In genomic region chr12:106282457-106283097, GRCh38 we compare ENCODE assay signal across 7 cellular contexts. TPM values are rescaled to one million over a fixed set of nuclear protein-coding genes. Genes with fewer than 3 reads are reported as not detected.
DNase-seq lines count a peak whose midpoint lies in the region; ATAC-seq and TF ChIP-seq lines count a peak whose summit lies in the region.

No MANE protein-coding gene starts in this region.

- in situ Hi-C loops in SK-MEL-5 (cut with HindIII; ENCODE audit: low pct_unique_long_range_greater_than_20kb, low sequenced_read_pairs): no loop called here

- intact Hi-C loops in left ventricle myocardium inferior (cut with micrococcal nuclease): loop anchor here (5.0 kb wide), 1 partner anchor 55 kb away; no protein-coding TSS in a partner anchor
- intact Hi-C loops in spleen (cut with DNase I; ENCODE audit: low total_unique reads): loop anchor here (2.0 kb wide), 1 partner anchor 56 kb away; no protein-coding TSS in a partner anchor

- TF ChIP-seq POLR2A in spleen (IDR thresholded peaks at IDR 0.05): no peak

- H3K4me3 ChIP-seq in left ventricle myocardium inferior (no peak overlapping the region), spleen (peak overlapping the region in 1 of 8 donors; percentile 31)

- DNase-seq in HPDE6-E6E7 (ENCODE audit: extremely low spot score) (peak; percentile 60), SK-MEL-5 (ENCODE audit: low read depth, low spot score) (peak; percentile 81), left ventricle myocardium inferior (peak; percentile 38), spleen (peak; percentile 81)
- peak in 1 of 2 donors; percentile 44 for DNase-seq in activated naive CD4-positive, alpha-beta T cell treated with anti-CD3 and anti-CD28 coated beads, Interleukin-2, amount 50 U/mL, for 72 hours (ENCODE audit: low spot score in 2 of 2)

- H3K9me3 ChIP-seq in left ventricle myocardium inferior (replicated peaks): peaks cover 7% of the 10 kb centered on the region
- H3K9me3 ChIP-seq in spleen: peaks cover 0 to 15% (median 5%) of the 10 kb centered on the region in 8 donors

- peak; percentile 78 to 81 for ATAC-seq in activated naive CD4-positive, alpha-beta T cell treated with anti-CD3 and anti-CD28 coated beads, Interleukin-2, amount 50 U/mL, for 72 hours
- no peak for ATAC-seq in HG02623 (IDR thresholded peaks at IDR 0.05; ENCODE audit: unreplicated experiment)

- H3K9me3 Mint-ChIP-seq in activated naive CD4-positive, alpha-beta T cell treated with anti-CD3 and anti-CD28 coated beads, Interleukin-2, amount 50 U/mL, for 72 hours: no peaks in the 10 kb centered on the region

- no peaks in the 10 kb centered on the region for H3K27me3 ChIP-seq in left ventricle myocardium inferior (ENCODE audit: low read depth)
- peaks cover 0 to 19% (median 0%) of the 10 kb centered on the region in 7 donors for H3K27me3 ChIP-seq in spleen (replicated peaks in 1 of 7)

- H3K36me3 ChIP-seq in left ventricle myocardium inferior (no peaks in the 10 kb centered on the region), spleen (no peaks in the 10 kb centered on the region)

- no peak overlapping the region for H3K27ac ChIP-seq in left ventricle myocardium inferior (replicated peaks)
- peak overlapping the region in 4 of 8 donors; percentile 34 to 81 (median 70) for H3K27ac ChIP-seq in spleen

- peak; percentile 68 for TF ChIP-seq CTCF in GM12874 (IDR thresholded peaks at IDR 0.05; ENCODE audit: insufficient read depth, low read depth, low read length)
- peak; percentile 78 for TF ChIP-seq CTCF in left ventricle myocardium inferior (IDR thresholded peaks at IDR 0.05; ENCODE audit: borderline replicate concordance)
- peak; percentile 26 to 84 (median 73) for TF ChIP-seq CTCF in spleen (IDR thresholded peaks at IDR 0.05 in 8 of 11, conservative IDR thresholded peaks at IDR 0.05 in 3 of 11)

- peaks cover 0 to 8% of the 10 kb centered on the region in 2 donors for H3K36me3 Mint-ChIP-seq in activated naive CD4-positive, alpha-beta T cell treated with anti-CD3 and anti-CD28 coated beads, Interleukin-2, amount 50 U/mL, for 72 hours

- H3K27ac Mint-ChIP-seq in activated naive CD4-positive, alpha-beta T cell treated with anti-CD3 and anti-CD28 coated beads, Interleukin-2, amount 50 U/mL, for 72 hours: no peak overlapping the region

- H3K4me1 ChIP-seq in left ventricle myocardium inferior (peaks cover 33% of the 10 kb centered on the region), spleen (peaks cover 0 to 12% (median 7%) of the 10 kb centered on the region in 6 donors)

- 33 to 53% (median 37%) methylated on average over 7 of the region's 7 CpGs for WGBS in spleen, 5 donors

RNA-seq across cellular contexts. Expression of gene TCP11L2, which starts 20.0 kb away (rescaled TPM):
- total RNA-seq in SK-MEL-5 (2014; rRNA removed; shearing (Covaris generic)): 8.3 and 9.4 TPM in 2 replicates
- polyA plus RNA-seq in SK-MEL-5 (2015; cell fraction: cytosol; rRNA removed): 3.7 and 10.2 TPM in 2 replicates
- polyA plus RNA-seq in SK-MEL-5 (2015; cell fraction: nucleus; rRNA removed): 11.0 and 16.0 TPM in 2 replicates
- total RNA-seq in activated naive CD4-positive, alpha-beta T cell treated with anti-CD3 and anti-CD28 coated beads, Interleukin-2, amount 50 U/mL, for 72 hours: 10 to 100 TPM; 19.2 to 19.6 TPM
- total RNA-seq in left ventricle myocardium inferior: 126 TPM
- 10 to 100 TPM; 39.3 to 88.3 (median 52.1) TPM for total RNA-seq in spleen
- polyA plus RNA-seq in spleen: 1 to 10 TPM; 1.2 to 4.7 (median 2.6) TPM

RNA-seq across cellular contexts. Expression of gene CKAP4, which starts 34.8 kb away (rescaled TPM):
- 54.9 and 55.8 TPM in 2 replicates for total RNA-seq in SK-MEL-5 (2014; rRNA removed; shearing (Covaris generic))
- 164 and 205 TPM in 2 replicates for polyA plus RNA-seq in SK-MEL-5 (2015; cell fraction: cytosol; rRNA removed)
- 18.1 and 23.8 TPM in 2 replicates for polyA plus RNA-seq in SK-MEL-5 (2015; cell fraction: nucleus; rRNA removed)
- 10 to 100 TPM in 1 of 2 donors, 1 to 10 TPM in 1; 5.1 to 17.4 TPM for total RNA-seq in activated naive CD4-positive, alpha-beta T cell treated with anti-CD3 and anti-CD28 coated beads, Interleukin-2, amount 50 U/mL, for 72 hours
- total RNA-seq in left ventricle myocardium inferior (51.8 TPM), spleen (10 to 100 TPM; 21.6 to 63.0 (median 39.7) TPM)
- 1 to 10 TPM; 4.5 to 8.9 (median 5.3) TPM for polyA plus RNA-seq in spleen
